In the genomic region with DNA sequence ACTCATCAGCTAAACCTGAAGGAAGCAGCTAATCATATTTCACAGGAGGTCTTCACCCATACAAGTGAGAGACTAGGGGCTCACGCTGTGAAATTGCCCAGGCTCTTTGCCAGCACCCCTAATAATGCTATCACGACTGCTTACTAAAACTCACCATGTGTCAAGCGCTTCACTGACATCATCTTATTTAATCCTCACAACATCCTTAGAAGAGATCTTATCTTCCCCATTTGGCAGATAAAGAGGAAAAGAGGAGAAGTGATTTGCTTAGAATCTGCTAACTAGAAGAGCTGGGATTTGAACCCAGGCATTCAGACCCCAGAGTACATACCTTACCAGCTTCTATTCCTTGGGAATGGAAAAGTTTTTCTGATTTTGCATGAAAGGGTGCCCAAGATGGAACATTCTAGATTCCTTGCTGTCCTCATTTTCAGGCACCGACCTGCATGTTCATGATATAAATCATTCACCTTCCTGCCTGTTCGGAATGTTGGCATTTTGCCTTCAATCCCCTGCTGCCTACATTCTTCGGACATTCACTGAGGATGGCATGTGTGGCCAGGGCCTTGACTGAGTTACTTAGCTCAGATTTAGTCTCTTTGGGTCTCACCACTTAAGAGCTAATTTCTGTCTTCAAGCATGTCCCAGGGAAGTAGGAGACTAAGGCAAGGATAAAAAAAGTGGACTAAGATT, we compare ENCODE assay signal across 24 cellular contexts.
DNase-seq lines count a peak whose midpoint lies in the region; ATAC-seq and TF ChIP-seq lines count a peak whose summit lies in the region.
"Had no signal": no experiment of that assay in that cellular context is flagged by ENCODE, and none has a peak within 500 bp of the region (broad histone marks: within the 10 kb centered on the region; RNA-seq: fewer than 3 reads in every experiment).

No MANE protein-coding gene starts in this region.

- no peak overlapping the region for H2BK120ac ChIP-seq in trophoblast cell (ENCODE audit: insufficient read depth, low read length, poor library complexity)

- no peak overlapping the region for H4K8ac ChIP-seq in trophoblast cell (ENCODE audit: low read depth, low read length)

- H2BK12ac ChIP-seq in trophoblast cell (ENCODE audit: low read length) = no peak overlapping the region

- H3K4me1 ChIP-seq in trophoblast cell (ENCODE audit: control insufficient read depth in 1 of 2, insufficient read depth in 2 of 2, low read length in 2 of 2) (peaks cover 14 to 18% of the 10 kb centered on the region in 2 experiments), right atrium auricular region (peaks cover 0 to 34% of the 10 kb centered on the region in 2 donors)

- H3K4me3 ChIP-seq in epithelial cell of proximal tubule (ENCODE audit: low read depth, low read length) = no peak overlapping the region
- H3K4me3 ChIP-seq in trophoblast cell (ENCODE audit: low read depth, low read length) = no peak overlapping the region
- no peak overlapping the region for H3K4me3 ChIP-seq in right atrium auricular region
- H3K4me3 ChIP-seq: vagina had no signal

- H3K27ac ChIP-seq in RWPE1 (peak overlapping the region; percentile 97), trophoblast cell (ENCODE audit: low read depth, low read length) (no peak overlapping the region), right atrium auricular region (no peak overlapping the region)
- H3K27ac ChIP-seq: vagina had no signal

- no peak overlapping the region for H2AK5ac ChIP-seq in trophoblast cell (ENCODE audit: low read length)

- H3K4me2 ChIP-seq in trophoblast cell (ENCODE audit: low read length) = no peak overlapping the region

- H3K79me1 ChIP-seq in trophoblast cell (ENCODE audit: low read length) = no peaks in the 10 kb centered on the region

- CTCF ChIA-PET in RWPE1 (lab: Yijun Ruan, JAX) = no interaction called here

- no peak overlapping the region for H4K91ac ChIP-seq in trophoblast cell (ENCODE audit: low read depth, low read length)

- TF ChIP-seq CTCF in RWPE1 (conservative IDR thresholded peaks at IDR 0.05; ENCODE audit: low read depth) (no peak), epithelial cell of proximal tubule (conservative IDR thresholded peaks at IDR 0.05; ENCODE audit: low read depth, low read length) (no peak), right atrium auricular region (IDR thresholded peaks at IDR 0.05) (no peak)

- H3K36me3 ChIP-seq in trophoblast cell (ENCODE audit: control insufficient read depth in 1 of 2, insufficient read depth in 2 of 2, low read length in 2 of 2) (no peaks in the 10 kb centered on the region), right atrium auricular region (no peaks in the 10 kb centered on the region)
- H3K36me3 ChIP-seq: vagina had no signal

- no peak overlapping the region for H2BK5ac ChIP-seq in trophoblast cell (ENCODE audit: low read depth, low read length, poor library complexity)

- H3K14ac ChIP-seq in trophoblast cell (ENCODE audit: low read length) = no peak overlapping the region

- DNase-seq in EH (ENCODE audit: low read depth) (peak; percentile 24), RWPE1 (ENCODE audit: low spot score) (peak; percentile 42), epithelial cell of proximal tubule (ENCODE audit: low read depth) (peak; percentile 87), trophoblast cell (peak; percentile 70 to 72), right atrium auricular region (ENCODE audit: low spot score) (no peak)
- DNase-seq: activated CD4-positive, alpha-beta T cell treated with anti-CD3 and anti-CD28 coated beads, Interleukin-2, amount 10 ng/mL, durations not matched to agents 7 days and 5 days; activated CD8-positive, alpha-beta memory T cell treated with anti-CD3 and anti-CD28 coated beads, Interleukin-2, amount 10 ng/mL, durations not matched to agents 7 days and 5 days; activated naive CD4-positive, alpha-beta T cell treated with anti-CD3 and anti-CD28 coated beads, Interleukin-2, amount 50 U/mL, for 16 hours; anterior cingulate cortex; CD8-positive, alpha-beta T cell; DMS53; effector memory CD4-positive, alpha-beta T cell; HCEC 1CT; left colon; NCI-H187 treated with DMSO at 0.1 percent for 48 hours; NCI-H2227 treated with DMSO at 0.1 percent for 48 hours; NCI-H774; OCI-M1; stimulated activated CD4-positive, alpha-beta T cell treated with anti-CD3 and anti-CD28 coated beads, Interleukin-1b, Interleukin-23, amount 100 ng/mL, for 48 hours; T-helper 17 cell had no signal

- H3K9me3 ChIP-seq in trophoblast cell (ENCODE audit: insufficient read depth, low read depth, low read length) (no peaks in the 10 kb centered on the region), right atrium auricular region (no peaks in the 10 kb centered on the region)
- H3K9me3 ChIP-seq: vagina had no signal

- WGBS in trophoblast cell (ENCODE audit: extremely low coverage, insufficient coverage, insufficient read length) = no CpG with 5 or more reads among the region's 6 CpGs

- H2AFZ ChIP-seq in trophoblast cell (ENCODE audit: insufficient read depth, low read length, poor library complexity) = no peak overlapping the region

- ATAC-seq in GM21360 (IDR thresholded peaks at IDR 0.05; ENCODE audit: unreplicated experiment) = no peak
- ATAC-seq in HG03097 (IDR thresholded peaks at IDR 0.05; ENCODE audit: low FRiP score, unreplicated experiment) = no peak
- ATAC-seq: activated CD8-positive, alpha-beta memory T cell treated with anti-CD3 and anti-CD28 coated beads, Interleukin-2, amount 10 ng/mL, durations not matched to agents 7 days and 5 days; CD8-positive, alpha-beta T cell; left colon; stimulated activated effector memory CD8-positive, alpha-beta T cell treated with anti-CD3 and anti-CD28 coated beads, Interleukin-12 subunit alpha, Interleukin-12 subunit beta, amount 100 ng/mL, for 72 hours; T-helper 17 cell had no signal

- no peaks in the 10 kb centered on the region for H3K79me2 ChIP-seq in trophoblast cell (ENCODE audit: control insufficient read depth, insufficient read depth, low read length, poor library complexity)

- no peak overlapping the region for H4K12ac ChIP-seq in trophoblast cell (ENCODE audit: low read depth, low read length)

- POLR2A ChIA-PET in RWPE1 (lab: Yijun Ruan, JAX; ENCODE audit: low non-redundant PET) = no interaction called here

- H3K18ac ChIP-seq in trophoblast cell (ENCODE audit: low read length) = no peak overlapping the region

- no peak overlapping the region for H3K23ac ChIP-seq in trophoblast cell (ENCODE audit: low read length)

- no peak overlapping the region for H3K4ac ChIP-seq in trophoblast cell (ENCODE audit: low read depth, low read length)

- no peaks in the 10 kb centered on the region for H3K27me3 ChIP-seq in trophoblast cell (ENCODE audit: insufficient read depth, low read length)
- H3K27me3 ChIP-seq in right atrium auricular region = no peaks in the 10 kb centered on the region
- H3K27me3 ChIP-seq: vagina had no signal

- H3K9ac ChIP-seq in trophoblast cell (ENCODE audit: low read length) = no peak overlapping the region
